In genomic region chr6:106731843-106732160, GRCh38 we compare ENCODE assay signal across 21 cellular contexts.
"Had no signal": no experiment of that assay in that cellular context is flagged by ENCODE, and none has a peak within 500 bp of the region (broad histone marks: within the 10 kb centered on the region; RNA-seq: fewer than 3 reads in every experiment).

No MANE protein-coding gene starts in this region.

- H3K4me3 ChIP-seq: mucosa of descending colon, psoas muscle, spleen, testis had no signal

- H3K36me3 Mint-ChIP-seq: activated naive CD8-positive, alpha-beta T cell treated with anti-CD3 and anti-CD28 coated beads, Interleukin-2, amount 10 ng/mL, durations not matched to agents 7 days and 5 days; natural killer cell had no signal

- H3K36me3 ChIP-seq: brain microvascular endothelial cell, spleen had no signal

- H3K27ac ChIP-seq: brain microvascular endothelial cell, psoas muscle, spleen, testis had no signal

- H3K4me1 ChIP-seq: testis had no signal

- H3K27me3 ChIP-seq: brain microvascular endothelial cell, spleen, testis had no signal

- DNase-seq: activated B cell treated with CpG ODN at 0.5 μM for 24 hours; activated CD4-positive, alpha-beta T cell treated with anti-CD3 and anti-CD28 coated beads for 48 hours; activated CD8-positive, alpha-beta memory T cell treated with anti-CD3 and anti-CD28 coated beads, Interleukin-2, amount 50 U/mL, for 4 hours; activated CD8-positive, alpha-beta T cell treated with anti-CD3 and anti-CD28 coated beads, Interleukin-2, amount 10 ng/mL, durations not matched to agents 7 days and 5 days; activated gamma-delta T cell treated with Interleukin-2 at 50 U/mL for 16 hours; activated naive CD8-positive, alpha-beta T cell treated with anti-CD3 and anti-CD28 coated beads, Interleukin-2, amount 10 ng/mL, durations not matched to agents 7 days and 5 days; activated T-cell treated with anti-CD3 and anti-CD28 coated beads, Interleukin-2, amount 50 U/mL, for 72 hours; brain microvascular endothelial cell; endodermal cell; head of caudate nucleus; left cardiac atrium; natural killer cell; nucleus accumbens; psoas muscle; spleen; stimulated activated naive CD8-positive, alpha-beta T cell treated with anti-CD3 and anti-CD28 coated beads, Interleukin-15, amount 100 ng/mL, for 72 hours; T-helper 2 cell; testis had no signal

- H3K4me1 Mint-ChIP-seq: activated naive CD8-positive, alpha-beta T cell treated with anti-CD3 and anti-CD28 coated beads, Interleukin-2, amount 10 ng/mL, durations not matched to agents 7 days and 5 days; natural killer cell; stimulated activated naive CD8-positive, alpha-beta T cell treated with anti-CD3 and anti-CD28 coated beads, Interleukin-15, amount 100 ng/mL, for 72 hours had no signal

- H3K27ac Mint-ChIP-seq: activated B cell treated with CpG ODN at 0.5 μM for 24 hours; activated CD8-positive, alpha-beta T cell treated with anti-CD3 and anti-CD28 coated beads, Interleukin-2, amount 10 ng/mL, durations not matched to agents 7 days and 5 days; activated naive CD8-positive, alpha-beta T cell treated with anti-CD3 and anti-CD28 coated beads, Interleukin-2, amount 10 ng/mL, durations not matched to agents 7 days and 5 days; activated T-cell treated with anti-CD3 and anti-CD28 coated beads, Interleukin-2, amount 50 U/mL, for 72 hours; dendritic cell treated with granulocyte-macrophage colony-stimulating factor and Interleukin-4, amounts not matched to agents 40 ng/mL and 50 ng/mL, for 4 days; endodermal cell; natural killer cell; stimulated activated naive CD8-positive, alpha-beta T cell treated with anti-CD3 and anti-CD28 coated beads, Interleukin-15, amount 100 ng/mL, for 72 hours had no signal

- H3K27me3 Mint-ChIP-seq: activated B cell treated with CpG ODN at 0.5 μM for 24 hours had no signal

- H3K9me3 ChIP-seq: testis had no signal

- ATAC-seq: activated CD8-positive, alpha-beta T cell treated with anti-CD3 and anti-CD28 coated beads, Interleukin-2, amount 10 ng/mL, durations not matched to agents 7 days and 5 days; activated T-cell treated with anti-CD3 and anti-CD28 coated beads, Interleukin-2, amount 50 U/mL, for 72 hours; left cardiac atrium; natural killer cell; sciatic nerve; stimulated activated naive CD8-positive, alpha-beta T cell treated with anti-CD3 and anti-CD28 coated beads, Interleukin-15, amount 100 ng/mL, for 72 hours had no signal

- H3K9me3 Mint-ChIP-seq: activated naive CD8-positive, alpha-beta T cell treated with anti-CD3 and anti-CD28 coated beads, Interleukin-2, amount 10 ng/mL, durations not matched to agents 7 days and 5 days; activated T-cell treated with anti-CD3 and anti-CD28 coated beads, Interleukin-2, amount 50 U/mL, for 72 hours; natural killer cell; stimulated activated naive CD8-positive, alpha-beta T cell treated with anti-CD3 and anti-CD28 coated beads, Interleukin-15, amount 100 ng/mL, for 72 hours had no signal

- H3K4me3 Mint-ChIP-seq: activated B cell treated with CpG ODN at 0.5 μM for 24 hours; activated CD8-positive, alpha-beta T cell treated with anti-CD3 and anti-CD28 coated beads, Interleukin-2, amount 10 ng/mL, durations not matched to agents 7 days and 5 days; activated naive CD8-positive, alpha-beta T cell treated with anti-CD3 and anti-CD28 coated beads, Interleukin-2, amount 10 ng/mL, durations not matched to agents 7 days and 5 days; activated T-cell treated with anti-CD3 and anti-CD28 coated beads, Interleukin-2, amount 50 U/mL, for 72 hours; dendritic cell treated with granulocyte-macrophage colony-stimulating factor and Interleukin-4, amounts not matched to agents 40 ng/mL and 50 ng/mL, for 4 days; endodermal cell; natural killer cell; stimulated activated naive CD8-positive, alpha-beta T cell treated with anti-CD3 and anti-CD28 coated beads, Interleukin-15, amount 100 ng/mL, for 72 hours had no signal
